15 cellular contexts compared by ENCODE assay signal in genomic region chr3:177995733-177996085, GRCh38.
DNase-seq lines count a peak whose midpoint lies in the region; ATAC-seq and TF ChIP-seq lines count a peak whose summit lies in the region.
"Had no signal": no experiment of that assay in that cellular context is flagged by ENCODE, and none has a peak within 500 bp of the region (broad histone marks: within the 10 kb centered on the region; RNA-seq: fewer than 3 reads in every experiment).

No MANE protein-coding gene starts in this region.

- no peaks in the 10 kb centered on the region for H3K27me3 ChIP-seq in CD8-positive, alpha-beta T cell (ENCODE audit: insufficient read depth, low read length)

- no peaks in the 10 kb centered on the region for H3K9me3 ChIP-seq in CD8-positive, alpha-beta T cell (ENCODE audit: low read length)

- H3K27me3 Mint-ChIP-seq in activated T-cell treated with anti-CD3 and anti-CD28 coated beads, Interleukin-2, amount 50 U/mL, for 4 hours (ENCODE audit: low read depth), result no peaks in the 10 kb centered on the region
- no peaks in the 10 kb centered on the region for H3K27me3 Mint-ChIP-seq in CD8-positive, alpha-beta T cell (ENCODE audit: low read depth)
- no peaks in the 10 kb centered on the region for H3K27me3 Mint-ChIP-seq in activated naive CD8-positive, alpha-beta T cell treated with anti-CD3 and anti-CD28 coated beads, Interleukin-2, amount 50 U/mL, for 24 hours

- POLR2A ChIA-PET in CD8-positive, alpha-beta T cell (lab: Charles Lee), result no interaction called here

- peak; percentile 59 to 76 for ATAC-seq in activated T-cell treated with anti-CD3 and anti-CD28 coated beads, Interleukin-2, amount 50 U/mL, for 4 hours
- ATAC-seq in CD8-positive, alpha-beta T cell, result no peak
- peak; percentile 90 for ATAC-seq in activated naive CD8-positive, alpha-beta T cell treated with anti-CD3 and anti-CD28 coated beads, Interleukin-2, amount 50 U/mL, for 24 hours
- ATAC-seq in stimulated activated naive CD8-positive, alpha-beta T cell treated with anti-CD3 and anti-CD28 coated beads, Interleukin-15, Interleukin-2, amounts not matched to agents 100 U/mL and 50 U/mL, for 24 hours, result peak; percentile 81
- ATAC-seq in GM19395 (IDR thresholded peaks at IDR 0.05; ENCODE audit: unreplicated experiment), result no peak
- no peak for ATAC-seq in sciatic nerve
- ATAC-seq: Panc1 had no signal

- no peak for TF ChIP-seq CTCF in CD8-positive, alpha-beta T cell (IDR thresholded peaks at IDR 0.05)

- H3K4me3 Mint-ChIP-seq in activated T-cell treated with anti-CD3 and anti-CD28 coated beads, Interleukin-2, amount 50 U/mL, for 4 hours, result no peak overlapping the region
- no peak overlapping the region for H3K4me3 Mint-ChIP-seq in CD8-positive, alpha-beta T cell
- H3K4me3 Mint-ChIP-seq in activated naive CD8-positive, alpha-beta T cell treated with anti-CD3 and anti-CD28 coated beads, Interleukin-2, amount 50 U/mL, for 24 hours, result peak overlapping the region; percentile 55

- no peaks in the 10 kb centered on the region for H3K36me3 ChIP-seq in CD8-positive, alpha-beta T cell (ENCODE audit: insufficient read depth, low read length)

- H3K4me1 ChIP-seq in CD8-positive, alpha-beta T cell (ENCODE audit: insufficient read depth, low read length), result peaks cover 11% of the 10 kb centered on the region

- CTCF ChIA-PET in CD8-positive, alpha-beta T cell (lab: Charles Lee), result interaction anchor here (0.7 kb wide), 1 partner anchor 32 kb away, joined by 3 read pairs; no protein-coding TSS in a partner anchor

- H3K4me3 ChIP-seq in CD8-positive, alpha-beta T cell (ENCODE audit: low read depth, low read length), result no peak overlapping the region

- H3K36me3 Mint-ChIP-seq in activated T-cell treated with anti-CD3 and anti-CD28 coated beads, Interleukin-2, amount 50 U/mL, for 4 hours (ENCODE audit: insufficient read depth), result peaks cover 3% of the 10 kb centered on the region
- H3K36me3 Mint-ChIP-seq in CD8-positive, alpha-beta T cell, result peaks cover 5% of the 10 kb centered on the region
- H3K36me3 Mint-ChIP-seq in activated naive CD8-positive, alpha-beta T cell treated with anti-CD3 and anti-CD28 coated beads, Interleukin-2, amount 50 U/mL, for 24 hours (ENCODE audit: low read depth), result peaks cover 11% of the 10 kb centered on the region

- H3K27ac ChIP-seq in CD8-positive, alpha-beta T cell (ENCODE audit: low read depth, low read length), result no peak overlapping the region

- peak overlapping the region; percentile 3 for H3K27ac Mint-ChIP-seq in CD8-positive, alpha-beta T cell
- peak overlapping the region; percentile 89 for H3K27ac Mint-ChIP-seq in activated naive CD8-positive, alpha-beta T cell treated with anti-CD3 and anti-CD28 coated beads, Interleukin-2, amount 50 U/mL, for 24 hours

- H3K9me3 Mint-ChIP-seq in activated T-cell treated with anti-CD3 and anti-CD28 coated beads, Interleukin-2, amount 50 U/mL, for 4 hours, result peaks cover 10% of the 10 kb centered on the region
- peaks cover 5% of the 10 kb centered on the region for H3K9me3 Mint-ChIP-seq in CD8-positive, alpha-beta T cell
- H3K9me3 Mint-ChIP-seq in activated naive CD8-positive, alpha-beta T cell treated with anti-CD3 and anti-CD28 coated beads, Interleukin-2, amount 50 U/mL, for 24 hours, result peaks cover 26% of the 10 kb centered on the region

- DNase-seq in activated T-cell treated with anti-CD3 and anti-CD28 coated beads, Interleukin-2, amount 50 U/mL, for 4 hours, result no peak
- no peak for DNase-seq in activated T-cell treated with anti-CD3 and anti-CD28 coated beads, Interleukin-2, amount 50 U/mL, for 48 hours
- DNase-seq in CD8-positive, alpha-beta T cell, result no peak
- DNase-seq in activated naive CD8-positive, alpha-beta T cell treated with anti-CD3 and anti-CD28 coated beads, Interleukin-2, amount 50 U/mL, for 24 hours, result no peak
- DNase-seq in stimulated activated naive CD8-positive, alpha-beta T cell treated with anti-CD3 and anti-CD28 coated beads, Interleukin-15, Interleukin-2, amounts not matched to agents 100 U/mL and 50 U/mL, for 24 hours, result no peak
- no peak for DNase-seq in sciatic nerve (ENCODE audit: low spot score)
- DNase-seq: ACHN, GOT3, MV-4-11, NCI-H1417 treated with DMSO at 0.1 percent for 48 hours, NCI-H2029, NCI-H2171 treated with DMSO at 0.1 percent for 48 hours, NCI-H510A had no signal

- H3K4me1 Mint-ChIP-seq in activated T-cell treated with anti-CD3 and anti-CD28 coated beads, Interleukin-2, amount 50 U/mL, for 4 hours (ENCODE audit: low read depth), result peaks cover 26% of the 10 kb centered on the region
- peaks cover 19% of the 10 kb centered on the region for H3K4me1 Mint-ChIP-seq in CD8-positive, alpha-beta T cell (ENCODE audit: low read depth)
- peaks cover 46% of the 10 kb centered on the region for H3K4me1 Mint-ChIP-seq in activated naive CD8-positive, alpha-beta T cell treated with anti-CD3 and anti-CD28 coated beads, Interleukin-2, amount 50 U/mL, for 24 hours

- intact Hi-C loops in CD8-positive, alpha-beta T cell (cut with DNase I, micrococcal nuclease), result no loop called here
- intact Hi-C loops in sciatic nerve (cut with DNase I), result no loop called here

Comparison
In these comparisons a context has a peak if more than half of its experiments do, and no peak if none do; other contexts are left out.
1. ATAC-seq: peak in activated T-cell treated with anti-CD3 and anti-CD28 coated beads, Interleukin-2, amount 50 U/mL, for 4 hours (2 of 2), activated naive CD8-positive, alpha-beta T cell treated with anti-CD3 and anti-CD28 coated beads, Interleukin-2, amount 50 U/mL, for 24 hours (single experiment) and stimulated activated naive CD8-positive, alpha-beta T cell treated with anti-CD3 and anti-CD28 coated beads, Interleukin-15, Interleukin-2, amounts not matched to agents 100 U/mL and 50 U/mL, for 24 hours (single experiment); none in CD8-positive, alpha-beta T cell (single experiment), GM19395 (single experiment) and sciatic nerve (single experiment).